15 cellular contexts compared by ENCODE assay signal in the genomic region with DNA sequence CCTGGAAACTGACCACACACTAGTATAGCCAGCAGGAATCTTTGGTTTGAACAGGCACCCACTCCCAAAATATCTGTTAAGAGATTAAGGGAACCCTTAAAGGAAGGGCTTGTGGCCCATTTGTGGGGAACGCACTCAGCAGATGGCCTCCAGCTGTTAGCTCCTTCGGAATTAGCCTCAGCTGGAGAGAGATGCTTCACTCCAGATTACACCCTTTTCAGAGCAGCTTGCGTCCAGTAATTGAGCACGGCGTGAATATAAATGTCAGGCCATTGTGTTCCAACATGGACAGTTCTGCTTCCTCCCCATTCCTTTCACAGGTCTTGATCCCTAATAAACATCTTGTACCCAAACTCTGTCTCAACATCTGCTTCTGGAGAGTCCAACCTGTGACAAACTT.
DNase-seq lines count a peak whose midpoint lies in the region; ATAC-seq and TF ChIP-seq lines count a peak whose summit lies in the region.
"Had no signal": no experiment of that assay in that cellular context is flagged by ENCODE, and none has a peak within 500 bp of the region (broad histone marks: within the 10 kb centered on the region; RNA-seq: fewer than 3 reads in every experiment).

No MANE protein-coding gene starts in this region.

- TF ChIP-seq CTCF in heart left ventricle (IDR thresholded peaks at IDR 0.05) (no peak), left ventricle myocardium inferior (IDR thresholded peaks at IDR 0.05; ENCODE audit: borderline replicate concordance) (no peak), VCaP (conservative IDR thresholded peaks at IDR 0.05) (no peak), neural progenitor cell (IDR thresholded peaks at IDR 0.05) (no peak)

- peaks cover 13% of the 10 kb centered on the region for H3K4me1 Mint-ChIP-seq in neural progenitor cell
- H3K4me1 Mint-ChIP-seq: B cell, IgD-negative memory B cell had no signal

- peaks cover 0 to 3% (median 0%) of the 10 kb centered on the region in 12 donors for H3K9me3 ChIP-seq in heart left ventricle
- H3K9me3 ChIP-seq in left ventricle myocardium inferior (replicated peaks), result peaks cover 7% of the 10 kb centered on the region
- H3K9me3 ChIP-seq in neural progenitor cell (ENCODE audit: low read depth), result no peaks in the 10 kb centered on the region

- H3K27ac ChIP-seq in heart left ventricle (no peak overlapping the region), left ventricle myocardium inferior (replicated peaks) (no peak overlapping the region), VCaP (peak overlapping the region; percentile 78; the same call in 1 of the 2 replicates), neural progenitor cell (no peak overlapping the region)

- H3K36me3 Mint-ChIP-seq in neural progenitor cell, result no peaks in the 10 kb centered on the region
- H3K36me3 Mint-ChIP-seq: IgD-negative memory B cell had no signal

- peaks cover 6% of the 10 kb centered on the region for H3F3A ChIP-seq in neural progenitor cell (ENCODE audit: low read depth)

- no peak overlapping the region for H3K4me2 ChIP-seq in neural progenitor cell

- ATAC-seq in heart left ventricle, result peak in 3 of 4 donors; percentile 26 to 62 (median 50)
- ATAC-seq in HG03571 (IDR thresholded peaks at IDR 0.05; ENCODE audit: unreplicated experiment), result no peak
- ATAC-seq in GM21381 (IDR thresholded peaks at IDR 0.05; ENCODE audit: unreplicated experiment), result no peak

- no peak overlapping the region for H3K9ac ChIP-seq in neural progenitor cell

- DNase-seq in heart left ventricle (no peak), left ventricle myocardium inferior (no peak), NCI-H2227 (lab: John Stamatoyannopoulos, UW; ENCODE audit: unreplicated experiment) (peak; percentile 35), neural progenitor cell (ENCODE audit: low spot score) (peak; percentile 34)
- DNase-seq in stimulated activated CD4-positive, alpha-beta T cell treated with anti-CD3 and anti-CD28 coated beads, Interleukin-4, amount 100 ng/mL, for 1 hour, result no peak
- DNase-seq: C1 segment of cervical spinal cord; CD4-positive, alpha-beta T cell; DND-41; GDM1; HCEC 1CT had no signal

- H2AFZ ChIP-seq in neural progenitor cell (replicated peaks), result no peak overlapping the region

- H3K36me3 ChIP-seq in heart left ventricle, result no peaks in the 10 kb centered on the region
- no peaks in the 10 kb centered on the region for H3K36me3 ChIP-seq in left ventricle myocardium inferior
- H3K36me3 ChIP-seq in neural progenitor cell, result no peaks in the 10 kb centered on the region

- peaks cover 25% of the 10 kb centered on the region for H3K27me3 Mint-ChIP-seq in neural progenitor cell (ENCODE audit: insufficient read depth, low read depth)
- H3K27me3 Mint-ChIP-seq: B cell; CD4-positive, alpha-beta T cell; IgD-negative memory B cell had no signal

- no peak overlapping the region for H3K27ac Mint-ChIP-seq in neural progenitor cell
- H3K27ac Mint-ChIP-seq: B cell; CD4-positive, alpha-beta T cell; IgD-negative memory B cell had no signal

- H3K27me3 ChIP-seq in heart left ventricle (no peaks in the 10 kb centered on the region), left ventricle myocardium inferior (ENCODE audit: low read depth) (no peaks in the 10 kb centered on the region), neural progenitor cell (no peaks in the 10 kb centered on the region)

- intact Hi-C loops in heart left ventricle (cut with DNase I), result no loop called here
- intact Hi-C loops in left ventricle myocardium inferior (cut with micrococcal nuclease), result no loop called here

- H3K79me2 ChIP-seq in neural progenitor cell (ENCODE audit: low read depth), result no peaks in the 10 kb centered on the region

- no peaks in the 10 kb centered on the region for H4K20me1 ChIP-seq in neural progenitor cell (ENCODE audit: low read depth)

- no peak for TF ChIP-seq POLR2A in heart left ventricle (IDR thresholded peaks at IDR 0.05)

- WGBS in heart left ventricle, 4 donors, result 73 to 81% (median 79%) methylated on average over 5 of the region's 5 CpGs

- H3K4me1 ChIP-seq in heart left ventricle (no peaks in the 10 kb centered on the region), left ventricle myocardium inferior (no peaks in the 10 kb centered on the region), neural progenitor cell (peaks cover 6% of the 10 kb centered on the region)

- no peak overlapping the region for H3K4me3 ChIP-seq in heart left ventricle
- no peak overlapping the region for H3K4me3 ChIP-seq in left ventricle myocardium inferior
- no peak overlapping the region for H3K4me3 ChIP-seq in neural progenitor cell

- no peak overlapping the region for H3K4me3 Mint-ChIP-seq in neural progenitor cell
- H3K4me3 Mint-ChIP-seq: B cell; CD4-positive, alpha-beta T cell; IgD-negative memory B cell had no signal

- peaks cover 8% of the 10 kb centered on the region for H3K9me3 Mint-ChIP-seq in neural progenitor cell

Comparison
In these comparisons a context has a peak if more than half of its experiments do, and no peak if none do; other contexts are left out.
1. ATAC-seq: peak in heart left ventricle (3 of 4); none in HG03571 (single experiment) and GM21381 (single experiment).
2. DNase-seq: peak in NCI-H2227 (single experiment) and neural progenitor cell (single experiment); none in heart left ventricle (0 of 5), left ventricle myocardium inferior (single experiment) and stimulated activated CD4-positive, alpha-beta T cell treated with anti-CD3 and anti-CD28 coated beads, Interleukin-4, amount 100 ng/mL, for 1 hour (single experiment).